Comparison of ENCODE assay signal across 8 cellular contexts in genomic region chr5:38556115-38556598, GRCh38. TPM values are rescaled to one million over a fixed set of nuclear protein-coding genes. Genes with fewer than 3 reads are reported as not detected.
DNase-seq lines count a peak whose midpoint lies in the region; ATAC-seq, FAIRE-seq and TF ChIP-seq lines count a peak whose summit lies in the region.

No MANE protein-coding gene starts in this region.

- DNase-seq in activated gamma-delta T cell (lab: John Stamatoyannopoulos, UW) (peak; percentile 14), activated gamma-delta T cell treated with Interleukin-2 at 50 U/mL for 16 hours (no peak), esophagus squamous epithelium (lab: John Stamatoyannopoulos, UW) (no peak), pancreas (peak in 2 of 6 donors; percentile 33 to 38), HCEC 1CT (no peak), LoVo (ENCODE audit: low spot score) (no peak)

- peaks cover 2% of the 10 kb centered on the region for H3K36me3 Mint-ChIP-seq in T-helper 1 cell treated with Interleukin-12 subunit alpha and Interleukin-12 subunit beta and Interleukin-4 antibody, amounts not matched to agents 30 μg/mL and 1 μg/mL, for 36 hours (ENCODE audit: low read depth)

- H3K27me3 ChIP-seq in esophagus squamous epithelium (peaks cover 0 to 16% (median 0%) of the 10 kb centered on the region in 4 donors), pancreas (no peaks in the 10 kb centered on the region)

- peak overlapping the region; percentile 76 to 97 (median 92) for H3K27ac ChIP-seq in esophagus squamous epithelium
- H3K27ac ChIP-seq in pancreas = peak overlapping the region; percentile 56 to 99 (median 72)

- H3K4me1 Mint-ChIP-seq in T-helper 1 cell treated with Interleukin-12 subunit alpha and Interleukin-12 subunit beta and Interleukin-4 antibody, amounts not matched to agents 30 μg/mL and 1 μg/mL, for 36 hours (ENCODE audit: low read depth) = peaks cover 6% of the 10 kb centered on the region

- H3K4me3 Mint-ChIP-seq in T-helper 1 cell treated with Interleukin-12 subunit alpha and Interleukin-12 subunit beta and Interleukin-4 antibody, amounts not matched to agents 30 μg/mL and 1 μg/mL, for 36 hours = peak overlapping the region; percentile 80

- H3K27ac Mint-ChIP-seq in T-helper 1 cell treated with Interleukin-12 subunit alpha and Interleukin-12 subunit beta and Interleukin-4 antibody, amounts not matched to agents 30 μg/mL and 1 μg/mL, for 36 hours = no peak overlapping the region

- TF ChIP-seq POLR2A in esophagus squamous epithelium (IDR thresholded peaks at IDR 0.05) = peak in 1 of 4 donors; percentile 56

- FAIRE-seq in pancreas (lab: Jason Lieb, UNC) = no peak

- TF ChIP-seq CTCF in esophagus squamous epithelium (IDR thresholded peaks at IDR 0.05) = no peak
- no peak for TF ChIP-seq CTCF in pancreas (IDR thresholded peaks at IDR 0.05)

- H3K4me3 ChIP-seq in esophagus squamous epithelium (peak overlapping the region; percentile 80 to 94 (median 86)), pancreas (peak overlapping the region; percentile 54 to 85 (median 70))

- H3K4me1 ChIP-seq in esophagus squamous epithelium (peaks cover 0 to 36% (median 0%) of the 10 kb centered on the region in 3 donors), pancreas (peaks cover 10 to 17% (median 14%) of the 10 kb centered on the region in 3 donors)

- H3K9me3 Mint-ChIP-seq in T-helper 1 cell treated with Interleukin-12 subunit alpha and Interleukin-12 subunit beta and Interleukin-4 antibody, amounts not matched to agents 30 μg/mL and 1 μg/mL, for 36 hours = no peaks in the 10 kb centered on the region

- H3K36me3 ChIP-seq in esophagus squamous epithelium (no peaks in the 10 kb centered on the region), pancreas (no peaks in the 10 kb centered on the region)

- peaks cover 70% of the 10 kb centered on the region for H3K27me3 Mint-ChIP-seq in T-helper 1 cell treated with Interleukin-12 subunit alpha and Interleukin-12 subunit beta and Interleukin-4 antibody, amounts not matched to agents 30 μg/mL and 1 μg/mL, for 36 hours (ENCODE audit: low read depth)

- intact Hi-C loops in esophagus squamous epithelium (cut with DNase I) = loop anchor here (10.0 kb wide), 2 partner anchors 111 to 249 kb away; no protein-coding TSS in a partner anchor
- intact Hi-C loops in pancreas (cut with DNase I) = no loop called here

- WGBS in esophagus squamous epithelium, 2 donors = 10% methylated on average over 2 of the region's 67 CpGs; no CpG with 5 or more reads in 1 of the 2 donors
- 0 to 1% methylated on average over 35 to 67 of the region's 67 CpGs for WGBS in pancreas, 2 donors

- H3K9me3 ChIP-seq in esophagus squamous epithelium = no peaks in the 10 kb centered on the region
- H3K9me3 ChIP-seq in pancreas = no peaks in the 10 kb centered on the region

- peak; percentile 40 to 69 (median 48) for ATAC-seq in pancreas
- ATAC-seq in GM18511 (IDR thresholded peaks at IDR 0.05; ENCODE audit: unreplicated experiment) = no peak

RNA-seq across cellular contexts. Expression of gene LIFR, which starts 0.3 kb away (rescaled TPM):
- total RNA-seq in esophagus squamous epithelium (10 to 100 TPM in 2 of 4 donors, 1 to 10 TPM in 2; 3.1 to 72.9 (median 16.9) TPM), pancreas (10 to 100 TPM; 10.8 to 32.5 (median 21.7) TPM)
- polyA plus RNA-seq in pancreas = 1 to 10 TPM; 4.1 to 7.1 TPM
